1 cellular context compared by ENCODE assay signal in the genomic region with DNA sequence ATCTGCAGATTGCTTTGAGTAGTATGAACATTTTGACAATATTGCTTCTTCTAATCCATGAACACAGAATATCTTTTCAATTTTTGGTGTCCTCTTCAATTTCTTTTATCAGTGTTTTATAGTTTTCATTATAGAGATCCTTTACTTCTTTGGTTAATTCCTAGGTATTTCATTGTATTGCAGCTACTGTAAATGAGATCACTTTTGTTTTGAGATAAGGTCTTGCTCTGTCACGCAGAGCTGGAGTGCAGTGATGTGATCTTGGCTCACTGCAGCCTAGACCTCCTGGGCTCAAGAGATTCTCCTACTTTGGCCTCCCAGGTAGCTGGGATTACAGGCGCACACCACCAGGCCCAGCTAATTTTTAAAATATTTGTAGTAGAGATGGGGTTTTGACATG.
TF ChIP-seq lines count a peak whose summit lies in the region.

No MANE protein-coding gene starts in this region.

TF ChIP-seq in K562, 482 proteins besides CTCF, POLR2A, EP300 and RAD21 (continued from another document and continues in another):
- TF ChIP-seq, protein P1, sequence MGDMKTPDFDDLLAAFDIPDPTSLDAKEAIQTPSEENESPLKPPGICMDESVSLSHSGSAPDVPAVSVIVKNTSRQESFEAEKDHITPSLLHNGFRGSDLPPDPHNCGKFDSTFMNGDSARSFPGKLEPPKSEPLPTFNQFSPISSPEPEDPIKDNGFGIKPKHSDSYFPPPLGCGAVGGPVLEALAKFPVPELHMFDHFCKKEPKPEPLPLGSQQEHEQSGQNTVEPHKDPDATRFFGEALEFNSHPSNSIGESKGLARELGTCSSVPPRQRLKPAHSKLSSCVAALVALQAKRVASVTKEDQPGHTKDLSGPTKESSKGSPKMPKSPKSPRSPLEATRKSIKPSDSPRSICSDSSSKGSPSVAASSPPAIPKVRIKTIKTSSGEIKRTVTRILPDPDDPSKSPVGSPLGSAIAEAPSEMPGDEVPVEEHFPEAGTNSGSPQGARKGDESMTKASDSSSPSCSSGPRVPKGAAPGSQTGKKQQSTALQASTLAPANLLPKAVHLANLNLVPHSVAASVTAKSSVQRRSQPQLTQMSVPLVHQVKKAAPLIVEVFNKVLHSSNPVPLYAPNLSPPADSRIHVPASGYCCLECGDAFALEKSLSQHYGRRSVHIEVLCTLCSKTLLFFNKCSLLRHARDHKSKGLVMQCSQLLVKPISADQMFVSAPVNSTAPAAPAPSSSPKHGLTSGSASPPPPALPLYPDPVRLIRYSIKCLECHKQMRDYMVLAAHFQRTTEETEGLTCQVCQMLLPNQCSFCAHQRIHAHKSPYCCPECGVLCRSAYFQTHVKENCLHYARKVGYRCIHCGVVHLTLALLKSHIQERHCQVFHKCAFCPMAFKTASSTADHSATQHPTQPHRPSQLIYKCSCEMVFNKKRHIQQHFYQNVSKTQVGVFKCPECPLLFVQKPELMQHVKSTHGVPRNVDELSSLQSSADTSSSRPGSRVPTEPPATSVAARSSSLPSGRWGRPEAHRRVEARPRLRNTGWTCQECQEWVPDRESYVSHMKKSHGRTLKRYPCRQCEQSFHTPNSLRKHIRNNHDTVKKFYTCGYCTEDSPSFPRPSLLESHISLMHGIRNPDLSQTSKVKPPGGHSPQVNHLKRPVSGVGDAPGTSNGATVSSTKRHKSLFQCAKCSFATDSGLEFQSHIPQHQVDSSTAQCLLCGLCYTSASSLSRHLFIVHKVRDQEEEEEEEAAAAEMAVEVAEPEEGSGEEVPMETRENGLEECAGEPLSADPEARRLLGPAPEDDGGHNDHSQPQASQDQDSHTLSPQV (IDR thresholded peaks at IDR 0.05): peak; percentile 45; the same call in 1 of the 2 replicates
- TF ChIP-seq HEY1 (CRISPR knock-in tag; IDR thresholded peaks at IDR 0.05; ENCODE audit: borderline replicate concordance) (no peak), SMARCA5 (IDR thresholded peaks at IDR 0.05) (no peak), NCOA4 (IDR thresholded peaks at IDR 0.05; ENCODE audit: partially characterized antibody) (no peak), MCM5 (IDR thresholded peaks at IDR 0.05; ENCODE audit: low read depth) (no peak), CEBPB (tag; IDR thresholded peaks at IDR 0.05) (no peak), PHB (CRISPR knock-in tag; IDR thresholded peaks at IDR 0.05) (no peak), ZNF12 (CRISPR knock-in tag; IDR thresholded peaks at IDR 0.05) (no peak), ZNF57 (CRISPR knock-in tag; IDR thresholded peaks at IDR 0.05) (no peak), TEAD2 (tag; IDR thresholded peaks at IDR 0.05) (no peak), ZBTB1 (CRISPR knock-in tag; IDR thresholded peaks at IDR 0.05; ENCODE audit: borderline replicate concordance, low read depth) (no peak), CCNT2 (IDR thresholded peaks at IDR 0.05; ENCODE audit: borderline replicate concordance, extremely low read depth, insufficient read length, low read depth, low read length) (no peak), POLR2AphosphoS2 (IDR thresholded peaks at IDR 0.05; ENCODE audit: low read length) (no peak), TBP (optimal IDR thresholded peaks at IDR 0.05; ENCODE audit: low read depth, low read length) (no peak), ELF1 (tag; IDR thresholded peaks at IDR 0.05) (no peak), BRCA1 (IDR thresholded peaks at IDR 0.05) (no peak), BRCA1 (CRISPR knock-in tag; IDR thresholded peaks at IDR 0.05) (no peak), PML (IDR thresholded peaks at IDR 0.05; ENCODE audit: low read length) (no peak), TEAD4 (IDR thresholded peaks at IDR 0.05; ENCODE audit: low read length) (peak; percentile 45), TEAD4 (CRISPR knock-in tag; IDR thresholded peaks at IDR 0.05; ENCODE audit: borderline replicate concordance) (no peak), CBFB (CRISPR knock-in tag; IDR thresholded peaks at IDR 0.05) (no peak), PRMT5 (CRISPR knock-in tag; IDR thresholded peaks at IDR 0.05) (no peak), BDP1 (IDR thresholded peaks at IDR 0.05; ENCODE audit: insufficient read depth, insufficient read length) (no peak), ZNF133 (CRISPR knock-in tag; IDR thresholded peaks at IDR 0.05) (no peak), FOXA1 (IDR thresholded peaks at IDR 0.05; ENCODE audit: borderline replicate concordance) (no peak), ZNF431 (CRISPR knock-in tag; IDR thresholded peaks at IDR 0.05) (no peak), NCOA1 (IDR thresholded peaks at IDR 0.05; ENCODE audit: low read depth) (no peak; the same call in 1 of the 2 replicates), ZNF316 (IDR thresholded peaks at IDR 0.05) (no peak), RUNX1 (IDR thresholded peaks at IDR 0.05; ENCODE audit: low read depth) (no peak), DMBX1 (CRISPR knock-in tag; IDR thresholded peaks at IDR 0.05; ENCODE audit: borderline replicate concordance) (peak; percentile 32; the same call in 1 of the 2 replicates), SRF (CRISPR knock-in tag; IDR thresholded peaks at IDR 0.05) (no peak), SREBF1 (IDR thresholded peaks at IDR 0.05; ENCODE audit: borderline replicate concordance, low read depth, low read length) (no peak), STAT5A (IDR thresholded peaks at IDR 0.05; ENCODE audit: borderline replicate concordance, low read length) (no peak), SMAD4 (CRISPR knock-in tag; conservative IDR thresholded peaks at IDR 0.05) (no peak), CXXC5 (CRISPR knock-in tag; IDR thresholded peaks at IDR 0.05) (peak; percentile 56), MAFK (IDR thresholded peaks at IDR 0.05; ENCODE audit: low read length) (no peak)
- TF ChIP-seq, protein P2, sequence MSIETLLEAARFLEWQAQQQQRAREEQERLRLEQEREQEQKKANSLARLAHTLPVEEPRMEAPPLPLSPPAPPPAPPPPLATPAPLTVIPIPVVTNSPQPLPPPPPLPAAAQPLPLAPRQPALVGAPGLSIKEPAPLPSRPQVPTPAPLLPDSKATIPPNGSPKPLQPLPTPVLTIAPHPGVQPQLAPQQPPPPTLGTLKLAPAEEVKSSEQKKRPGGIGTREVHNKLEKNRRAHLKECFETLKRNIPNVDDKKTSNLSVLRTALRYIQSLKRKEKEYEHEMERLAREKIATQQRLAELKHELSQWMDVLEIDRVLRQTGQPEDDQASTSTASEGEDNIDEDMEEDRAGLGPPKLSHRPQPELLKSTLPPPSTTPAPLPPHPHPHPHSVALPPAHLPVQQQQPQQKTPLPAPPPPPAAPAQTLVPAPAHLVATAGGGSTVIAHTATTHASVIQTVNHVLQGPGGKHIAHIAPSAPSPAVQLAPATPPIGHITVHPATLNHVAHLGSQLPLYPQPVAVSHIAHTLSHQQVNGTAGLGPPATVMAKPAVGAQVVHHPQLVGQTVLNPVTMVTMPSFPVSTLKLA (conservative IDR thresholded peaks at IDR 0.05): no peak
- TF ChIP-seq, protein P3, sequence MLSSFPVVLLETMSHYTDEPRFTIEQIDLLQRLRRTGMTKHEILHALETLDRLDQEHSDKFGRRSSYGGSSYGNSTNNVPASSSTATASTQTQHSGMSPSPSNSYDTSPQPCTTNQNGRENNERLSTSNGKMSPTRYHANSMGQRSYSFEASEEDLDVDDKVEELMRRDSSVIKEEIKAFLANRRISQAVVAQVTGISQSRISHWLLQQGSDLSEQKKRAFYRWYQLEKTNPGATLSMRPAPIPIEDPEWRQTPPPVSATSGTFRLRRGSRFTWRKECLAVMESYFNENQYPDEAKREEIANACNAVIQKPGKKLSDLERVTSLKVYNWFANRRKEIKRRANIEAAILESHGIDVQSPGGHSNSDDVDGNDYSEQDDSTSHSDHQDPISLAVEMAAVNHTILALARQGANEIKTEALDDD (IDR thresholded peaks at IDR 0.05): no peak
- TF ChIP-seq, protein P4, sequence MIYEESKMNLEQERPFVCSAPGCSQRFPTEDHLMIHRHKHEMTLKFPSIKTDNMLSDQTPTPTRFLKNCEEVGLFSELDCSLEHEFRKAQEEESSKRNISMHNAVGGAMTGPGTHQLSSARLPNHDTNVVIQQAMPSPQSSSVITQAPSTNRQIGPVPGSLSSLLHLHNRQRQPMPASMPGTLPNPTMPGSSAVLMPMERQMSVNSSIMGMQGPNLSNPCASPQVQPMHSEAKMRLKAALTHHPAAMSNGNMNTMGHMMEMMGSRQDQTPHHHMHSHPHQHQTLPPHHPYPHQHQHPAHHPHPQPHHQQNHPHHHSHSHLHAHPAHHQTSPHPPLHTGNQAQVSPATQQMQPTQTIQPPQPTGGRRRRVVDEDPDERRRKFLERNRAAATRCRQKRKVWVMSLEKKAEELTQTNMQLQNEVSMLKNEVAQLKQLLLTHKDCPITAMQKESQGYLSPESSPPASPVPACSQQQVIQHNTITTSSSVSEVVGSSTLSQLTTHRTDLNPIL (CRISPR knock-in tag; IDR thresholded peaks at IDR 0.05): no peak
- TF ChIP-seq, protein P5, sequence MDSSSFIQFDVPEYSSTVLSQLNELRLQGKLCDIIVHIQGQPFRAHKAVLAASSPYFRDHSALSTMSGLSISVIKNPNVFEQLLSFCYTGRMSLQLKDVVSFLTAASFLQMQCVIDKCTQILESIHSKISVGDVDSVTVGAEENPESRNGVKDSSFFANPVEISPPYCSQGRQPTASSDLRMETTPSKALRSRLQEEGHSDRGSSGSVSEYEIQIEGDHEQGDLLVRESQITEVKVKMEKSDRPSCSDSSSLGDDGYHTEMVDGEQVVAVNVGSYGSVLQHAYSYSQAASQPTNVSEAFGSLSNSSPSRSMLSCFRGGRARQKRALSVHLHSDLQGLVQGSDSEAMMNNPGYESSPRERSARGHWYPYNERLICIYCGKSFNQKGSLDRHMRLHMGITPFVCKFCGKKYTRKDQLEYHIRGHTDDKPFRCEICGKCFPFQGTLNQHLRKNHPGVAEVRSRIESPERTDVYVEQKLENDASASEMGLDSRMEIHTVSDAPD (CRISPR knock-in tag; IDR thresholded peaks at IDR 0.05): no peak
- TF ChIP-seq, protein P6, sequence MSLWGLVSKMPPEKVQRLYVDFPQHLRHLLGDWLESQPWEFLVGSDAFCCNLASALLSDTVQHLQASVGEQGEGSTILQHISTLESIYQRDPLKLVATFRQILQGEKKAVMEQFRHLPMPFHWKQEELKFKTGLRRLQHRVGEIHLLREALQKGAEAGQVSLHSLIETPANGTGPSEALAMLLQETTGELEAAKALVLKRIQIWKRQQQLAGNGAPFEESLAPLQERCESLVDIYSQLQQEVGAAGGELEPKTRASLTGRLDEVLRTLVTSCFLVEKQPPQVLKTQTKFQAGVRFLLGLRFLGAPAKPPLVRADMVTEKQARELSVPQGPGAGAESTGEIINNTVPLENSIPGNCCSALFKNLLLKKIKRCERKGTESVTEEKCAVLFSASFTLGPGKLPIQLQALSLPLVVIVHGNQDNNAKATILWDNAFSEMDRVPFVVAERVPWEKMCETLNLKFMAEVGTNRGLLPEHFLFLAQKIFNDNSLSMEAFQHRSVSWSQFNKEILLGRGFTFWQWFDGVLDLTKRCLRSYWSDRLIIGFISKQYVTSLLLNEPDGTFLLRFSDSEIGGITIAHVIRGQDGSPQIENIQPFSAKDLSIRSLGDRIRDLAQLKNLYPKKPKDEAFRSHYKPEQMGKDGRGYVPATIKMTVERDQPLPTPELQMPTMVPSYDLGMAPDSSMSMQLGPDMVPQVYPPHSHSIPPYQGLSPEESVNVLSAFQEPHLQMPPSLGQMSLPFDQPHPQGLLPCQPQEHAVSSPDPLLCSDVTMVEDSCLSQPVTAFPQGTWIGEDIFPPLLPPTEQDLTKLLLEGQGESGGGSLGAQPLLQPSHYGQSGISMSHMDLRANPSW (CRISPR knock-in tag; IDR thresholded peaks at IDR 0.05): no peak
- TF ChIP-seq, protein P7, sequence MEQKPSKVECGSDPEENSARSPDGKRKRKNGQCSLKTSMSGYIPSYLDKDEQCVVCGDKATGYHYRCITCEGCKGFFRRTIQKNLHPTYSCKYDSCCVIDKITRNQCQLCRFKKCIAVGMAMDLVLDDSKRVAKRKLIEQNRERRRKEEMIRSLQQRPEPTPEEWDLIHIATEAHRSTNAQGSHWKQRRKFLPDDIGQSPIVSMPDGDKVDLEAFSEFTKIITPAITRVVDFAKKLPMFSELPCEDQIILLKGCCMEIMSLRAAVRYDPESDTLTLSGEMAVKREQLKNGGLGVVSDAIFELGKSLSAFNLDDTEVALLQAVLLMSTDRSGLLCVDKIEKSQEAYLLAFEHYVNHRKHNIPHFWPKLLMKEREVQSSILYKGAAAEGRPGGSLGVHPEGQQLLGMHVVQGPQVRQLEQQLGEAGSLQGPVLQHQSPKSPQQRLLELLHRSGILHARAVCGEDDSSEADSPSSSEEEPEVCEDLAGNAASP (IDR thresholded peaks at IDR 0.05): no peak
- TF ChIP-seq, protein P8, sequence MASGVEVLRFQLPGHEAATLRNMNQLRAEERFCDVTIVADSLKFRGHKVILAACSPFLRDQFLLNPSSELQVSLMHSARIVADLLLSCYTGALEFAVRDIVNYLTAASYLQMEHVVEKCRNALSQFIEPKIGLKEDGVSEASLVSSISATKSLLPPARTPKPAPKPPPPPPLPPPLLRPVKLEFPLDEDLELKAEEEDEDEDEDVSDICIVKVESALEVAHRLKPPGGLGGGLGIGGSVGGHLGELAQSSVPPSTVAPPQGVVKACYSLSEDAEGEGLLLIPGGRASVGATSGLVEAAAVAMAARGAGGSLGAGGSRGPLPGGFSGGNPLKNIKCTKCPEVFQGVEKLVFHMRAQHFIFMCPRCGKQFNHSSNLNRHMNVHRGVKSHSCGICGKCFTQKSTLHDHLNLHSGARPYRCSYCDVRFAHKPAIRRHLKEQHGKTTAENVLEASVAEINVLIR (CRISPR knock-in tag; IDR thresholded peaks at IDR 0.05): no peak
- TF ChIP-seq, protein P9, sequence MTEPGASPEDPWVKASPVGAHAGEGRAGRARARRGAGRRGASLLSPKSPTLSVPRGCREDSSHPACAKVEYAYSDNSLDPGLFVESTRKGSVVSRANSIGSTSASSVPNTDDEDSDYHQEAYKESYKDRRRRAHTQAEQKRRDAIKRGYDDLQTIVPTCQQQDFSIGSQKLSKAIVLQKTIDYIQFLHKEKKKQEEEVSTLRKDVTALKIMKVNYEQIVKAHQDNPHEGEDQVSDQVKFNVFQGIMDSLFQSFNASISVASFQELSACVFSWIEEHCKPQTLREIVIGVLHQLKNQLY (CRISPR knock-in tag; conservative IDR thresholded peaks at IDR 0.05): no peak
